ENCODE assay signal across 15 cellular contexts in genomic region chr1:87109012-87109411, GRCh38.
DNase-seq lines count a peak whose midpoint lies in the region; ATAC-seq and TF ChIP-seq lines count a peak whose summit lies in the region.
"Had no signal": no experiment of that assay in that cellular context is flagged by ENCODE, and none has a peak within 500 bp of the region (broad histone marks: within the 10 kb centered on the region; RNA-seq: fewer than 3 reads in every experiment).

No MANE protein-coding gene starts in this region.

- H3K9me2 ChIP-seq in GM23248 (ENCODE audit: insufficient read depth): no peaks in the 10 kb centered on the region

- no peak overlapping the region for H3K4me2 ChIP-seq in GM23248 (ENCODE audit: unreplicated experiment)
- H3K4me2 ChIP-seq: BLaER1, KMS-11 had no signal

- H4K20me1 ChIP-seq in GM23248 (ENCODE audit: insufficient read depth): no peaks in the 10 kb centered on the region
- H4K20me1 ChIP-seq: BLaER1 had no signal

- no peaks in the 10 kb centered on the region for H3K27me3 Mint-ChIP-seq in CD4-positive, alpha-beta memory T cell

- H3F3A ChIP-seq in GM23248 (ENCODE audit: insufficient read depth): no peaks in the 10 kb centered on the region

- no peaks in the 10 kb centered on the region for H3K36me3 ChIP-seq in GM23248 (ENCODE audit: low read depth)
- H3K36me3 ChIP-seq in CD4-positive, alpha-beta memory T cell (ENCODE audit: insufficient read depth, low read length): no peaks in the 10 kb centered on the region
- H3K36me3 ChIP-seq: Peyer's patch had no signal

- no peak overlapping the region for H3K4me3 ChIP-seq in GM23248
- H3K4me3 ChIP-seq in fibroblast of mammary gland (ENCODE audit: control insufficient read depth, low read depth, low read length): no peak overlapping the region
- H3K4me3 ChIP-seq in CD4-positive, alpha-beta memory T cell (ENCODE audit: low read length in 2 of 2): no peak overlapping the region
- H3K4me3 ChIP-seq: BLaER1, Peyer's patch had no signal

- no peak overlapping the region for H2AFZ ChIP-seq in GM23248

- H3K9me3 Mint-ChIP-seq in CD4-positive, alpha-beta memory T cell: no peaks in the 10 kb centered on the region

- intact Hi-C loops in CD4-positive, alpha-beta memory T cell (cut with micrococcal nuclease): no loop called here

- peaks cover 6 to 12% of the 10 kb centered on the region in 2 donors for H3K36me3 Mint-ChIP-seq in CD4-positive, alpha-beta memory T cell

- no peak for ATAC-seq in GM21515 (IDR thresholded peaks at IDR 0.05; ENCODE audit: unreplicated experiment)

- no peak overlapping the region for H3K27ac Mint-ChIP-seq in CD4-positive, alpha-beta memory T cell

- H3K9me3 ChIP-seq in GM23248 (ENCODE audit: low read depth): no peaks in the 10 kb centered on the region
- H3K9me3 ChIP-seq in CD4-positive, alpha-beta memory T cell (ENCODE audit: control insufficient read depth in 1 of 2, low read length in 2 of 2): no peaks in the 10 kb centered on the region
- H3K9me3 ChIP-seq: BLaER1, Peyer's patch had no signal

- CTCF ChIA-PET in CD4-positive, alpha-beta memory T cell (lab: Charles Lee; ENCODE audit: partially characterized antibody): interaction anchor here (0.9 kb wide), 1 partner anchor 8 kb away, joined by 3 read pairs; no protein-coding TSS in a partner anchor

- no peak for TF ChIP-seq CTCF in fibroblast of mammary gland (conservative IDR thresholded peaks at IDR 0.05; ENCODE audit: control insufficient read depth, insufficient read depth, low read depth, low read length)

- no peak overlapping the region for H3K27ac ChIP-seq in GM23248
- no peak overlapping the region for H3K27ac ChIP-seq in CD4-positive, alpha-beta memory T cell (ENCODE audit: low read depth, low read length)
- H3K27ac ChIP-seq: BLaER1, KMS-11, Peyer's patch had no signal

- H3K4me1 ChIP-seq in GM23248 (ENCODE audit: insufficient read depth): peaks cover 16% of the 10 kb centered on the region
- no peaks in the 10 kb centered on the region for H3K4me1 ChIP-seq in CD4-positive, alpha-beta memory T cell (ENCODE audit: insufficient read depth, low read length)
- H3K4me1 ChIP-seq: BLaER1, Peyer's patch had no signal

- no peaks in the 10 kb centered on the region for H3K79me2 ChIP-seq in GM23248 (ENCODE audit: insufficient read depth)

- H3K4me3 Mint-ChIP-seq in CD4-positive, alpha-beta memory T cell: no peak overlapping the region

- POLR2A ChIA-PET in CD4-positive, alpha-beta memory T cell (lab: Charles Lee; ENCODE audit: partially characterized antibody): no interaction called here

- peaks cover 0 to 2% (median 0%) of the 10 kb centered on the region in 4 donors for H3K4me1 Mint-ChIP-seq in CD4-positive, alpha-beta memory T cell

- DNase-seq in GM23248: peak; percentile 43
- DNase-seq in M059J (ENCODE audit: low read depth): peak; percentile 82
- peak; percentile 40 for DNase-seq in fibroblast of mammary gland (ENCODE audit: low read depth)
- peak; percentile 47 for DNase-seq in stromal cell of bone marrow (ENCODE audit: low read depth)
- DNase-seq in T-helper 1 cell: no peak
- DNase-seq in CD4-positive, alpha-beta memory T cell: no peak
- DNase-seq: NCI-H1105 treated with DMSO at 0.1 percent for 48 hours, NCI-H187, NCI-H446, Peyer's patch, SIG-M5, SW 1271 had no signal

- no peaks in the 10 kb centered on the region for H3K27me3 ChIP-seq in GM23248 (replicated peaks; ENCODE audit: insufficient read depth)
- no peaks in the 10 kb centered on the region for H3K27me3 ChIP-seq in CD4-positive, alpha-beta memory T cell (ENCODE audit: insufficient read depth, low read length)
- H3K27me3 ChIP-seq: BLaER1, Peyer's patch had no signal

- in situ Hi-C loops in GM23248 (cut with MboI): no loop called here

- no peak overlapping the region for H3K9ac ChIP-seq in GM23248
- H3K9ac ChIP-seq: BLaER1, KMS-11 had no signal

Comparison
In these comparisons a context has a peak if more than half of its experiments do, and no peak if none do; other contexts are left out.
1. DNase-seq: peak in GM23248 (single experiment), M059J (single experiment), fibroblast of mammary gland (single experiment) and stromal cell of bone marrow (single experiment); none in T-helper 1 cell (0 of 5) and CD4-positive, alpha-beta memory T cell (0 of 5).